9 cellular contexts compared by ENCODE assay signal in genomic region chr15:77654975-77655374, GRCh38. TPM values are rescaled to one million over a fixed set of nuclear protein-coding genes. Genes with fewer than 3 reads are reported as not detected.
A peak's percentile ranks its signal among the peaks of the same experiment; 100 is the strongest.
DNase-seq lines count a peak whose midpoint lies in the region; ATAC-seq, FAIRE-seq and TF ChIP-seq lines count a peak whose summit lies in the region.
"Had no signal": no experiment of that assay in that cellular context is flagged by ENCODE, and none has a peak within 500 bp of the region (broad histone marks: within the 10 kb centered on the region; RNA-seq: fewer than 3 reads in every experiment).

No MANE protein-coding gene starts in this region.

- H3K27me3 ChIP-seq in GM12878 (replicated peaks in 1 of 2; ENCODE audit: control insufficient read depth in 2 of 2, insufficient read depth in 2 of 2, low read length in 1 of 2): peaks cover 2 to 5% of the 10 kb centered on the region in 2 experiments; a peak in 2 of 4 replicates

- intact Hi-C loops in GM12878 (cut with micrococcal nuclease; ENCODE audit: unreplicated experiment): no loop called here
- intact Hi-C loops in mucosa of descending colon (cut with DNase I, micrococcal nuclease): no loop called here

- no TSS peak for BruUV-seq in GM12878 (replicated peaks; lab: Mats Ljungman, UMichigan)

- H3K36me3 Mint-ChIP-seq in activated T-cell treated with anti-CD3 and anti-CD28 coated beads, Interleukin-2, amount 50 U/mL, for 4 hours (ENCODE audit: insufficient read depth): no peaks in the 10 kb centered on the region

- no peaks in the 10 kb centered on the region for H3K36me3 ChIP-seq in GM12878 (ENCODE audit: control insufficient read depth in 2 of 2, insufficient read depth in 2 of 2, low read length in 1 of 2)
- no peaks in the 10 kb centered on the region for H3K36me3 ChIP-seq in mucosa of descending colon (ENCODE audit: low read depth)

- no peak for TF ChIP-seq POLR2A in GM12878 (IDR thresholded peaks at IDR 0.05; ENCODE audit: low read depth, low read length)

- DNase-seq in EL: peak; percentile 8
- peak; percentile 15 for DNase-seq in Jurkat, Clone E6-1 (ENCODE audit: low read depth, low spot score)
- no peak for DNase-seq in GM12878 (ENCODE audit: low read depth, low spot score)
- DNase-seq in mucosa of descending colon: peak; percentile 51 to 74 (median 74)
- no peak for DNase-seq in NCI-H1105 (lab: John Stamatoyannopoulos, UW)
- DNase-seq in activated T-cell treated with anti-CD3 and anti-CD28 coated beads, Interleukin-2, amount 50 U/mL, for 4 hours: no peak
- DNase-seq: activated T-cell treated with anti-CD3 and anti-CD28 coated beads, Interleukin-2, amount 50 U/mL, for 48 hours had no signal

- H3K9me3 ChIP-seq in GM12878 (replicated peaks; ENCODE audit: control insufficient read depth, insufficient read depth, low read length) (no peaks in the 10 kb centered on the region), mucosa of descending colon (peaks cover 4% of the 10 kb centered on the region)

- CTCF ChIA-PET in GM12878 (lab: Yijun Ruan, JAX): interaction anchor here (0.9 to 2.4 kb wide), 4 partner anchors 8 to 167 kb away, joined by 4 to 14 read pairs (median 4); no protein-coding TSS in a partner anchor

- TF ChIP-seq CTCF in GM12878 (IDR thresholded peaks at IDR 0.05 in 2 of 3, conservative IDR thresholded peaks at IDR 0.05 in 1 of 3; ENCODE audit: control insufficient read depth in 2 of 3, extremely low read depth in 1 of 3, insufficient read depth in 1 of 3, low read depth in 3 of 3, low read length in 3 of 3): peak in 2 of 3 experiments; percentile 20 to 28; a peak in 2 of 6 replicates
- peak; percentile 13 for TF ChIP-seq CTCF in mucosa of descending colon (IDR thresholded peaks at IDR 0.05)

- POLR2A ChIA-PET in GM12878 (lab: Charles Lee): no interaction called here

- no peak overlapping the region for H3K4me3 Mint-ChIP-seq in activated T-cell treated with anti-CD3 and anti-CD28 coated beads, Interleukin-2, amount 50 U/mL, for 4 hours

- H3K79me2 ChIP-seq in GM12878 (ENCODE audit: control insufficient read depth, insufficient read depth, low read length): no peaks in the 10 kb centered on the region

- H3K4me1 ChIP-seq in GM12878 (ENCODE audit: control insufficient read depth, insufficient read depth, low read length): no peaks in the 10 kb centered on the region
- peaks cover 9% of the 10 kb centered on the region for H3K4me1 ChIP-seq in mucosa of descending colon (ENCODE audit: low read depth)

- TF ChIP-seq RAD21 in GM12878 (IDR thresholded peaks at IDR 0.05; ENCODE audit: insufficient read depth, low read depth, low read length): no peak

- H4K20me1 ChIP-seq in GM12878 (ENCODE audit: control insufficient read depth, insufficient read depth): no peaks in the 10 kb centered on the region

- no peak overlapping the region for H3K9ac ChIP-seq in GM12878 (ENCODE audit: control insufficient read depth, insufficient read depth, low read length)

- no peaks in the 10 kb centered on the region for H3K4me1 Mint-ChIP-seq in activated T-cell treated with anti-CD3 and anti-CD28 coated beads, Interleukin-2, amount 50 U/mL, for 4 hours (ENCODE audit: low read depth)

- peak; percentile 41; the same call in 1 of the 3 replicates for ATAC-seq in GM12878
- peak; percentile 72 for ATAC-seq in mucosa of descending colon
- no peak for ATAC-seq in HG03039 (IDR thresholded peaks at IDR 0.05; ENCODE audit: unreplicated experiment)
- no peak for ATAC-seq in activated T-cell treated with anti-CD3 and anti-CD28 coated beads, Interleukin-2, amount 50 U/mL, for 4 hours

- H3K27ac ChIP-seq in GM12878 (ENCODE audit: control insufficient read depth, insufficient read depth): no peak overlapping the region

- H2AFZ ChIP-seq in GM12878 (ENCODE audit: control insufficient read depth, low read depth, low read length): no peak overlapping the region

- no peak overlapping the region for H3K4me3 ChIP-seq in Jurkat, Clone E6-1 (ENCODE audit: low read length)
- H3K4me3 ChIP-seq in GM12878: no peak overlapping the region
- H3K4me3 ChIP-seq in mucosa of descending colon: no peak overlapping the region

- RAD21 ChIA-PET in GM12878 (lab: Charles Lee; ENCODE audit: unreplicated experiment): interaction anchor here (1.1 kb wide), 2 partner anchors 112 to 166 kb away, joined by 3 to 4 read pairs; no protein-coding TSS in a partner anchor

- 15% methylated on average over 4 of the region's 4 CpGs for WGBS in GM12878 (ENCODE audit: insufficient coverage, insufficient replicate concordance, low lambda C conversion rate, missing lambda C conversion rate)

- SMC1A ChIA-PET in GM12878 (lab: Charles Lee; ENCODE audit: uncharacterized antibody, unreplicated experiment): interaction anchor here (1.1 kb wide), 1 partner anchor 201 kb away, joined by 3 read pairs; no protein-coding TSS in a partner anchor

- peaks cover 5% of the 10 kb centered on the region for H3K9me3 Mint-ChIP-seq in activated T-cell treated with anti-CD3 and anti-CD28 coated beads, Interleukin-2, amount 50 U/mL, for 4 hours

- no peak for FAIRE-seq in GM12878 (lab: Jason Lieb, UNC)
- FAIRE-seq: endometrium had no signal

- no peak overlapping the region for H3K4me2 ChIP-seq in GM12878 (ENCODE audit: control insufficient read depth, insufficient read depth)

- peaks cover 25% of the 10 kb centered on the region for H3K27me3 Mint-ChIP-seq in activated T-cell treated with anti-CD3 and anti-CD28 coated beads, Interleukin-2, amount 50 U/mL, for 4 hours (ENCODE audit: low read depth)

- in situ Hi-C loops in GM12878 (cut with MboI): loop anchor here (5.0 kb wide), 1 partner anchor 52 kb away; no protein-coding TSS in a partner anchor

- TF ChIP-seq EP300 in GM12878 (IDR thresholded peaks at IDR 0.05; ENCODE audit: borderline replicate concordance in 1 of 2, control insufficient read depth in 1 of 2, low read depth in 2 of 2, low read length in 2 of 2): no peak

TF ChIP-seq in GM12878, 131 proteins besides CTCF, POLR2A, EP300 and RAD21:
- no peak for TF ChIP-seq SREBF2 (IDR thresholded peaks at IDR 0.05; ENCODE audit: low read length)
- TF ChIP-seq TARDBP (IDR thresholded peaks at IDR 0.05; ENCODE audit: borderline replicate concordance): no peak
- no peak for TF ChIP-seq SP1 (IDR thresholded peaks at IDR 0.05; ENCODE audit: low read depth, low read length)

RNA-seq across cellular contexts. Expression of gene LINGO1, which starts 22.3 kb away (rescaled TPM):
- polyA plus RNA-seq in Jurkat, Clone E6-1 (2012; ENCODE audit: insufficient read depth, insufficient read length): not detected
- 0.81 and 0.84 TPM in 2 replicates for total RNA-seq in GM12878 (2013; cell fraction: nucleolus; rRNA removed)
- 0.27 TPM in 1 of 2 replicates, not detected in the other for total RNA-seq in GM12878 (2014; rRNA removed)
- total RNA-seq in GM12878 (2014; rRNA removed; fragmentation: Illumina TruSeq; extraction: Trizol): not detected in 2 replicates
- 0.64 TPM in 1 of 2 replicates, not detected in the other for total RNA-seq in GM12878 (2021)
- 0.16 TPM for polyA plus RNA-seq in GM12878 (2011; ENCODE audit: low read depth)
- 0.61 and 3.9 TPM in 2 replicates for polyA plus RNA-seq in GM12878 (2011; rRNA removed)
- 1.8 and 2.9 TPM in 2 replicates for polyA plus RNA-seq in GM12878 (2011; cell fraction: cytosol; rRNA removed)
- 3.1 and 4.0 TPM in 2 replicates for polyA plus RNA-seq in GM12878 (2011; cell fraction: nucleus; rRNA removed)
- polyA plus RNA-seq in GM12878 (2012): 0.42 and 0.46 TPM in 2 replicates
- polyA plus RNA-seq in GM12878 (2014; fragmentation: Illumina TruSeq; extraction: Trizol): 0.15 TPM in 1 of 2 replicates, not detected in the other
- not detected for polyA plus RNA-seq in GM12878 (2014; fragmentation: Nextera tagmentation; extraction: Ambion mirVana)
- 0.04 and 0.05 TPM in 2 replicates for polyA plus RNA-seq in GM12878 (2014; rRNA removed)
- polyA plus RNA-seq in GM12878 (2016; fragmentation: Nextera tagmentation; extraction: Ambion mirVana): under 1 TPM in 1 of 2 experiments, not detected in 1; 0.19 TPM
- 1.7 and 4.4 TPM in 2 replicates for polyA minus RNA-seq in GM12878 (2011; rRNA and poly(A)+ RNA removed)
- polyA minus RNA-seq in GM12878 (2011; cell fraction: cytosol; rRNA and poly(A)+ RNA removed): 2.0 and 3.1 TPM in 2 replicates
- 0.38 and 1.6 TPM in 2 replicates for polyA minus RNA-seq in GM12878 (2011; cell fraction: nucleus; rRNA and poly(A)+ RNA removed)
- 1 to 10 TPM; 1.8 to 2.6 (median 1.9) TPM for total RNA-seq in mucosa of descending colon
- not detected for total RNA-seq in activated T-cell treated with anti-CD3 and anti-CD28 coated beads, Interleukin-2, amount 50 U/mL, for 4 hours

Comparison
In these comparisons a context has a peak if more than half of its experiments do, and no peak if none do; other contexts are left out.
1. DNase-seq: peak in EL (single experiment), Jurkat, Clone E6-1 (single experiment) and mucosa of descending colon (3 of 3); none in GM12878 (single experiment), NCI-H1105 (single experiment) and activated T-cell treated with anti-CD3 and anti-CD28 coated beads, Interleukin-2, amount 50 U/mL, for 4 hours (single experiment).
2. ATAC-seq: peak in GM12878 (single experiment) and mucosa of descending colon (single experiment); none in HG03039 (single experiment) and activated T-cell treated with anti-CD3 and anti-CD28 coated beads, Interleukin-2, amount 50 U/mL, for 4 hours (0 of 2).